Comparison of ENCODE assay signal across 8 cellular contexts in genomic region chr1:153465728-153466625, GRCh38. TPM values are rescaled to one million over a fixed set of nuclear protein-coding genes. Genes with fewer than 3 reads are reported as not detected.
DNase-seq lines count a peak whose midpoint lies in the region; ATAC-seq and TF ChIP-seq lines count a peak whose summit lies in the region.

No MANE protein-coding gene starts in this region.

- H3K27ac ChIP-seq in GM23248 (no peak overlapping the region), SK-N-SH (ENCODE audit: low read depth in 2 of 2, low read length in 1 of 2) (no peak overlapping the region)

- 0 out of 2 replicates have a peak, but pooled peaks cover 3% of the 10 kb centered on the region for H3F3A ChIP-seq in GM23248 (ENCODE audit: insufficient read depth)
- no peaks in the 10 kb centered on the region for H3F3A ChIP-seq in SK-N-SH (replicated peaks; ENCODE audit: insufficient read depth)

- POLR2A ChIA-PET in SK-N-SH (lab: Yijun Ruan, JAX): no interaction called here

- no peak overlapping the region for H3K4me3 Mint-ChIP-seq in activated naive CD8-positive, alpha-beta T cell treated with anti-CD3 and anti-CD28 coated beads for 36 hours

- H3K27me3 Mint-ChIP-seq in activated naive CD8-positive, alpha-beta T cell treated with anti-CD3 and anti-CD28 coated beads for 36 hours: peaks cover 27% of the 10 kb centered on the region

- CTCF ChIA-PET in SK-N-SH (lab: Yijun Ruan, JAX): interaction anchor here (0.6 to 5.9 kb wide), 24 partner anchors 9 to 158 kb away, joined by 3 to 79 read pairs (median 4); partner anchors contain the start of gene PGLYRP4

- no peaks in the 10 kb centered on the region for H3K27me3 ChIP-seq in GM23248 (replicated peaks; ENCODE audit: insufficient read depth)
- no peaks in the 10 kb centered on the region; the same call in 1 of the 2 replicates for H3K27me3 ChIP-seq in SK-N-SH (ENCODE audit: insufficient read depth)

- no peak overlapping the region for H3K9ac ChIP-seq in GM23248
- H3K9ac ChIP-seq in SK-N-SH: no peak overlapping the region

- H3K9me2 ChIP-seq in GM23248 (ENCODE audit: insufficient read depth): no peaks in the 10 kb centered on the region
- no peaks in the 10 kb centered on the region for H3K9me2 ChIP-seq in SK-N-SH

- H3K9me3 ChIP-seq in GM23248 (ENCODE audit: low read depth): no peaks in the 10 kb centered on the region
- no peaks in the 10 kb centered on the region for H3K9me3 ChIP-seq in SK-N-SH

- peak; percentile 83 for TF ChIP-seq CTCF in SK-N-SH (IDR thresholded peaks at IDR 0.05)

- H3K36me3 Mint-ChIP-seq in activated naive CD8-positive, alpha-beta T cell treated with anti-CD3 and anti-CD28 coated beads for 36 hours: no peaks in the 10 kb centered on the region

- DNase-seq in ACHN (peak; percentile 49), GM23248 (peak; percentile 72), SK-N-SH (peak; percentile 76), hepatic stellate cell (ENCODE audit: low spot score) (peak; percentile 59)
- DNase-seq in activated naive CD8-positive, alpha-beta T cell treated with anti-CD3 and anti-CD28 coated beads for 36 hours: peak; percentile 65
- DNase-seq in stimulated activated CD4-positive, alpha-beta T cell treated with anti-CD3 and anti-CD28 coated beads, Interleukin-15, amount 100 ng/mL, for 24 hours: peak; percentile 82

- H3K4me1 Mint-ChIP-seq in activated naive CD8-positive, alpha-beta T cell treated with anti-CD3 and anti-CD28 coated beads for 36 hours: peaks cover 2% of the 10 kb centered on the region

- H3K79me2 ChIP-seq in GM23248 (ENCODE audit: insufficient read depth) (no peaks in the 10 kb centered on the region), SK-N-SH (ENCODE audit: insufficient read depth) (no peaks in the 10 kb centered on the region)

- peaks cover 24% of the 10 kb centered on the region for H3K4me1 ChIP-seq in GM23248 (ENCODE audit: insufficient read depth)
- H3K4me1 ChIP-seq in SK-N-SH (ENCODE audit: control insufficient read depth in 1 of 2, insufficient read depth in 2 of 2, low read depth in 1 of 2, low read length in 1 of 2): peaks cover 2 to 4% of the 10 kb centered on the region in 2 experiments; a peak in 1 of 4 replicates

- ATAC-seq in HG03135 (IDR thresholded peaks at IDR 0.05; ENCODE audit: unreplicated experiment): no peak
- ATAC-seq in HG02938 (IDR thresholded peaks at IDR 0.05; ENCODE audit: unreplicated experiment): no peak

- H4K20me1 ChIP-seq in GM23248 (ENCODE audit: insufficient read depth): no peaks in the 10 kb centered on the region
- H4K20me1 ChIP-seq in SK-N-SH (ENCODE audit: insufficient read depth): no peaks in the 10 kb centered on the region

- no peak overlapping the region for H3K4me2 ChIP-seq in GM23248 (ENCODE audit: unreplicated experiment)
- no peak overlapping the region for H3K4me2 ChIP-seq in SK-N-SH

- H3K9me3 Mint-ChIP-seq in activated naive CD8-positive, alpha-beta T cell treated with anti-CD3 and anti-CD28 coated beads for 36 hours: peaks cover 6% of the 10 kb centered on the region

- H3K36me3 ChIP-seq in GM23248 (ENCODE audit: low read depth) (no peaks in the 10 kb centered on the region), SK-N-SH (replicated peaks in 1 of 2; ENCODE audit: control insufficient read depth in 1 of 2, insufficient read depth in 2 of 2, low read length in 1 of 2) (no peaks in the 10 kb centered on the region)

- H3K4me3 ChIP-seq in GM23248 (no peak overlapping the region), SK-N-SH (ENCODE audit: low read depth in 2 of 2, low read length in 1 of 2) (peak overlapping the region in 1 of 2 experiments; percentile 50; a peak in 1 of 4 replicates)

- no peak overlapping the region for H2AFZ ChIP-seq in GM23248
- H2AFZ ChIP-seq in SK-N-SH (ENCODE audit: low read depth): peak overlapping the region; percentile 68; the same call in 1 of the 2 replicates

- in situ Hi-C loops in ACHN (cut with HindIII; ENCODE audit: low pct_ligation_motif_present, low pct_unique_long_range_greater_than_20kb, low sequenced_read_pairs) (no loop called here), GM23248 (cut with MboI) (no loop called here)

- TF ChIP-seq RAD21 in SK-N-SH (IDR thresholded peaks at IDR 0.05; ENCODE audit: low read length): peak; percentile 56

- 28 to 29% methylated on average over 22 of the region's 22 CpGs for WGBS in GM23248 (ENCODE audit: low coverage in 1 of 2, low lambda C conversion rate in 2 of 2, missing lambda C conversion rate in 2 of 2), 2 experiments
- 30% methylated on average over 21 of the region's 22 CpGs for WGBS in SK-N-SH (ENCODE audit: low lambda C conversion rate)

- no peak for TF ChIP-seq EP300 in SK-N-SH (IDR thresholded peaks at IDR 0.05; ENCODE audit: borderline replicate concordance in 1 of 2, low read depth in 1 of 2, low read length in 1 of 2)

- H3K27ac Mint-ChIP-seq in activated naive CD8-positive, alpha-beta T cell treated with anti-CD3 and anti-CD28 coated beads for 36 hours: no peak overlapping the region

TF ChIP-seq in SK-N-SH, 30 proteins besides CTCF, POLR2A, EP300 and RAD21:
- no peak for TF ChIP-seq EZH2phosphoT487 (IDR thresholded peaks at IDR 0.05; ENCODE audit: borderline replicate concordance, low read depth)
- peak; percentile 54; the same call in 1 of the 2 replicates for TF ChIP-seq MXI1 (IDR thresholded peaks at IDR 0.05; ENCODE audit: low read depth, low read length)
- TF ChIP-seq MAX (IDR thresholded peaks at IDR 0.05; ENCODE audit: low read depth): peak; percentile 97
- TF ChIP-seq SMC3 (IDR thresholded peaks at IDR 0.05; ENCODE audit: low read depth, low read length): peak; percentile 65
- no peak for TF ChIP-seq IRF3 (IDR thresholded peaks at IDR 0.05; ENCODE audit: low read depth, low read length)

RNA-seq across cellular contexts. Expression of gene S100A7, which starts 5.5 kb away (rescaled TPM):
- not detected in 2 replicates for total RNA-seq in GM23248 (2014; rRNA removed; shearing (Covaris generic))
- polyA plus RNA-seq in GM23248 (2016; fragmentation: Nextera tagmentation; extraction: Ambion mirVana) (not detected in 2 replicates), SK-N-SH (2012; rRNA removed) (not detected in 2 replicates)
- polyA plus RNA-seq in SK-N-SH (2012; cell fraction: cytosol; rRNA removed): not detected in 2 replicates
- not detected in 2 replicates for polyA plus RNA-seq in SK-N-SH (2012; cell fraction: nucleus; rRNA removed)
- not detected for total RNA-seq in activated naive CD8-positive, alpha-beta T cell treated with anti-CD3 and anti-CD28 coated beads for 36 hours

RNA-seq across cellular contexts. Expression of gene S100A7A, which starts 49.7 kb away (rescaled TPM):
- not detected in 2 replicates for total RNA-seq in GM23248 (2014; rRNA removed; shearing (Covaris generic))
- polyA plus RNA-seq in GM23248 (2016; fragmentation: Nextera tagmentation; extraction: Ambion mirVana): not detected in 2 replicates
- polyA plus RNA-seq in SK-N-SH (2012; rRNA removed): not detected in 2 replicates
- not detected in 2 replicates for polyA plus RNA-seq in SK-N-SH (2012; cell fraction: cytosol; rRNA removed)
- polyA plus RNA-seq in SK-N-SH (2012; cell fraction: nucleus; rRNA removed): not detected in 2 replicates
- total RNA-seq in activated naive CD8-positive, alpha-beta T cell treated with anti-CD3 and anti-CD28 coated beads for 36 hours: not detected
